In the genomic region with DNA sequence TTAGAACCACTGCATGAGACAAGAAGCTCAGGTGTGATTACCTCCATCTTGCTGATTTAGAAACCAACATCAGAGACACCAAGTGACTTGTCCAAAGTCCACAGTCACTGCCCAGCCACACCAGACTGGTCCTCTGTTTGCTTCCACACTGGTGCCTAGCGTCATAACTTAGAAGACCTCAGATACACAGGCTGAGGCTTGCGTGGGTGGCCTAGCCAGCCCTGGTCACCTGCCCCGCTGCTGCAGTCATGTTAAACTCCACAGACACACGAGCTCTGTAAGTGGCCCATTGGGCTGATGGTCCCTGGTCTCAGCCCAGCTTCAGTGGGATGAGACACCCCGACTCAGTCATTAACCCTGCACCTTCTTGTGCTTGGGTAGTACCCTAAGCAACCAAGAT, we compare ENCODE assay signal across 25 cellular contexts. TPM values are rescaled to one million over a fixed set of nuclear protein-coding genes. Genes with fewer than 3 reads are reported as not detected.
"Had no signal": no experiment of that assay in that cellular context is flagged by ENCODE, and none has a peak within 500 bp of the region (broad histone marks: within the 10 kb centered on the region; RNA-seq: fewer than 3 reads in every experiment).

No MANE protein-coding gene starts in this region.

- DNase-seq: KBM-7, NCI-H1092, NCI-H1105 treated with DMSO at 0.1 percent for 48 hours, NCI-H1417 treated with DMSO at 0.1 percent for 48 hours, NCI-H146, NCI-H1694 treated with DMSO at 0.1 percent for 48 hours, NCI-H1930, NCI-H2081, NCI-H2107, NCI-H2171, NCI-H226, NCI-H446, NCI-H510A, NCI-H524 treated with DMSO at 0.1 percent for 48 hours, NCI-H69, NCI-H774, Right ventricle myocardium superior, RPMI8226, SIG-M5 had no signal

- H3K4me1 ChIP-seq: SJSA1 had no signal

- FAIRE-seq: RCC 7860 had no signal

- H3K27ac ChIP-seq: SJSA1, SK-N-MC had no signal

- H3K36me3 ChIP-seq: SJSA1 had no signal

- H3K9me3 ChIP-seq: SJSA1 had no signal

- H3K4me3 ChIP-seq: SJSA1, SK-N-MC had no signal

RNA-seq across cellular contexts. Expression of a gene that starts 47.1 kb away (rescaled TPM):
- total RNA-seq: HT-29, MCF 10A, Right ventricle myocardium superior, SJSA1 had no signal
- polyA plus RNA-seq: IgD-negative memory B cell had no signal
